22 cellular contexts compared by ENCODE assay signal in genomic region chr20:32554965-32555289, GRCh38. TPM values are rescaled to one million over a fixed set of nuclear protein-coding genes. Genes with fewer than 3 reads are reported as not detected.
DNase-seq lines count a peak whose midpoint lies in the region; ATAC-seq and TF ChIP-seq lines count a peak whose summit lies in the region.
"Had no signal": no experiment of that assay in that cellular context is flagged by ENCODE, and none has a peak within 500 bp of the region (broad histone marks: within the 10 kb centered on the region; RNA-seq: fewer than 3 reads in every experiment).

No MANE protein-coding gene starts in this region.

- H3K9ac ChIP-seq in BLaER1 (no peak overlapping the region), mesenchymal stem cell (ENCODE audit: low read length) (no peak overlapping the region)

- peak overlapping the region; percentile 75 for H3K4me2 ChIP-seq in BLaER1
- H3K4me2 ChIP-seq in mesenchymal stem cell (ENCODE audit: low read length, poor library complexity, severe bottlenecking), result no peak overlapping the region
- no peak overlapping the region for H3K4me2 ChIP-seq in hepatocyte

- no peak overlapping the region for H3K23ac ChIP-seq in mesenchymal stem cell (ENCODE audit: low read length in 2 of 2)

- no peak overlapping the region for H3K4ac ChIP-seq in mesenchymal stem cell (ENCODE audit: low read depth in 1 of 2, low read length in 2 of 2)

- H3K79me1 ChIP-seq in mesenchymal stem cell (replicated peaks; ENCODE audit: low read length, poor library complexity, severe bottlenecking), result no peaks in the 10 kb centered on the region

- H3K4me3 ChIP-seq in BLaER1, result no peak overlapping the region
- no peak overlapping the region for H3K4me3 ChIP-seq in mesenchymal stem cell (ENCODE audit: insufficient read depth in 1 of 2, low read depth in 1 of 2, low read length in 2 of 2)
- no peak overlapping the region for H3K4me3 ChIP-seq in hepatocyte
- no peak overlapping the region for H3K4me3 ChIP-seq in Caco-2 (ENCODE audit: low read depth, low read length)
- H3K4me3 ChIP-seq: esophagus squamous epithelium, gastroesophageal sphincter, lung, spleen, transverse colon had no signal

- H3K4me1 ChIP-seq in BLaER1 (peaks cover 74% of the 10 kb centered on the region), mesenchymal stem cell (ENCODE audit: control insufficient read depth, insufficient read depth, low read depth, low read length) (peaks cover 14% of the 10 kb centered on the region), hepatocyte (ENCODE audit: insufficient read depth) (peaks cover 8% of the 10 kb centered on the region), Caco-2 (no peaks in the 10 kb centered on the region; the same call in none of the 2 replicates)
- H3K4me1 ChIP-seq: gastroesophageal sphincter, transverse colon had no signal

- no peaks in the 10 kb centered on the region for H3K9me2 ChIP-seq in hepatocyte (replicated peaks; ENCODE audit: insufficient read depth)

- 94% methylated on average over 3 of the region's 3 CpGs for WGBS in mesenchymal stem cell
- 91% methylated on average over 3 of the region's 3 CpGs for WGBS in hepatocyte (ENCODE audit: low lambda C conversion rate, missing lambda C conversion rate)

- H4K8ac ChIP-seq in mesenchymal stem cell (ENCODE audit: low read length), result no peak overlapping the region

- TF ChIP-seq CTCF in CD4-positive, alpha-beta T cell (IDR thresholded peaks at IDR 0.05), result no peak
- TF ChIP-seq CTCF in hepatocyte (IDR thresholded peaks at IDR 0.05; ENCODE audit: poor library complexity) (no peak), Caco-2 (IDR thresholded peaks at IDR 0.05; ENCODE audit: insufficient read depth in 1 of 2, low read depth in 1 of 2, low read length in 1 of 2, severe bottlenecking in 1 of 2, unreplicated experiment in 1 of 2) (no peak)

- POLR2A ChIA-PET in CD4-positive, alpha-beta T cell (lab: Charles Lee), result interaction anchor here (0.6 to 4.3 kb wide), 5 partner anchors 10 to 27 kb away, joined by 3 to 29 read pairs (median 3); no protein-coding TSS in a partner anchor
- POLR2A ChIA-PET in Caco-2 (lab: Charles Lee), result interaction anchor here (0.6 kb wide), 1 partner anchor 8 kb away, joined by 4 read pairs; no protein-coding TSS in a partner anchor

- peaks cover 47% of the 10 kb centered on the region for H3K79me2 ChIP-seq in hepatocyte

- H3K9me3 ChIP-seq in BLaER1, result peaks cover 13% of the 10 kb centered on the region
- no peaks in the 10 kb centered on the region for H3K9me3 ChIP-seq in CD4-positive, alpha-beta T cell (ENCODE audit: control insufficient read depth, low read length)
- no peaks in the 10 kb centered on the region for H3K9me3 ChIP-seq in mesenchymal stem cell (ENCODE audit: control insufficient read depth, low read length)
- H3K9me3 ChIP-seq in hepatocyte (ENCODE audit: low read depth), result no peaks in the 10 kb centered on the region
- H3K9me3 ChIP-seq in Caco-2, result no peaks in the 10 kb centered on the region
- H3K9me3 ChIP-seq: esophagus squamous epithelium, gastroesophageal sphincter, spleen, transverse colon had no signal

- peaks cover 66% of the 10 kb centered on the region for H4K20me1 ChIP-seq in BLaER1
- H4K20me1 ChIP-seq in hepatocyte (ENCODE audit: insufficient read depth, poor library complexity, severe bottlenecking), result no peaks in the 10 kb centered on the region

- no peak overlapping the region for H2AK5ac ChIP-seq in mesenchymal stem cell (ENCODE audit: low read length, severe bottlenecking)

- H3K18ac ChIP-seq in mesenchymal stem cell (ENCODE audit: low read depth in 1 of 2, low read length in 2 of 2), result no peak overlapping the region

- CTCF ChIA-PET in CD4-positive, alpha-beta T cell (lab: Charles Lee), result no interaction called here
- CTCF ChIA-PET in Caco-2 (lab: Charles Lee), result interaction anchor here (0.6 to 0.8 kb wide), 2 partner anchors 38 to 101 kb away, joined by 3 to 7 read pairs; no protein-coding TSS in a partner anchor

- no peak overlapping the region for H2BK120ac ChIP-seq in mesenchymal stem cell (ENCODE audit: low read depth, low read length)

- no peak overlapping the region for H2BK5ac ChIP-seq in mesenchymal stem cell (ENCODE audit: low read depth, low read length, poor library complexity, severe bottlenecking)

- no peak for DNase-seq in CD4-positive, alpha-beta T cell
- DNase-seq in mesenchymal stem cell (no peak), hepatocyte (ENCODE audit: low spot score) (no peak), UCSD-AML1 (lab: John Stamatoyannopoulos, UW; ENCODE audit: unreplicated experiment) (no peak), Caco-2 (no peak), OCI-M1 (lab: John Stamatoyannopoulos, UW) (no peak)
- DNase-seq: activated T-cell treated with anti-CD3 and anti-CD28 coated beads for 4 hours; endodermal cell; esophagus squamous epithelium; NCI-H1436; NCI-H510A treated with DMSO at 0.1 percent for 48 hours; retina; spleen; stimulated activated CD4-positive, alpha-beta T cell treated with anti-CD3 and anti-CD28 coated beads, Interleukin-4, amount 100 ng/mL, for 1 hour; T-helper 2 cell; transverse colon had no signal

- H3K14ac ChIP-seq in mesenchymal stem cell (ENCODE audit: low read length in 2 of 2), result no peak overlapping the region

- no peak overlapping the region for H2BK15ac ChIP-seq in mesenchymal stem cell (ENCODE audit: low read depth, poor library complexity, severe bottlenecking)

- H2AFZ ChIP-seq in mesenchymal stem cell (ENCODE audit: low read depth, low read length) (no peak overlapping the region), hepatocyte (no peak overlapping the region)

- H3K27me3 ChIP-seq in BLaER1, result no peaks in the 10 kb centered on the region
- no peaks in the 10 kb centered on the region for H3K27me3 ChIP-seq in CD4-positive, alpha-beta T cell (ENCODE audit: control insufficient read depth, insufficient read depth, low read length)
- peaks cover 0 to 16% of the 10 kb centered on the region in 2 experiments for H3K27me3 ChIP-seq in mesenchymal stem cell (ENCODE audit: control insufficient read depth in 1 of 2, insufficient read depth in 1 of 2, low read length in 2 of 2)
- no peaks in the 10 kb centered on the region for H3K27me3 ChIP-seq in hepatocyte
- no peaks in the 10 kb centered on the region for H3K27me3 ChIP-seq in Caco-2 (replicated peaks; ENCODE audit: control insufficient read depth, insufficient read depth, low read length)
- H3K27me3 ChIP-seq: transverse colon had no signal

- H3K36me3 ChIP-seq in BLaER1 (peaks cover 12% of the 10 kb centered on the region), mesenchymal stem cell (ENCODE audit: control insufficient read depth in 1 of 2, insufficient read depth in 2 of 2, low read depth in 1 of 2, low read length in 2 of 2) (peaks cover 0 to 3% of the 10 kb centered on the region in 2 experiments), hepatocyte (replicated peaks; ENCODE audit: insufficient read depth, low read depth) (no peaks in the 10 kb centered on the region), Caco-2 (ENCODE audit: control insufficient read depth, insufficient read depth, low read length) (no peaks in the 10 kb centered on the region)
- H3K36me3 ChIP-seq: esophagus squamous epithelium, gastroesophageal sphincter, spleen, transverse colon had no signal

- H3K9me3 Mint-ChIP-seq in CD4-positive, alpha-beta T cell, result no peaks in the 10 kb centered on the region
- H3K9me3 Mint-ChIP-seq in activated T-helper 17 cell treated with anti-CD3 and anti-CD28 coated beads, Interleukin-2, amount 50 U/mL, for 72 hours, result no peaks in the 10 kb centered on the region
- H3K9me3 Mint-ChIP-seq in Caco-2 (ENCODE audit: unreplicated experiment), result no peaks in the 10 kb centered on the region

- peaks cover 45% of the 10 kb centered on the region for H3K36me3 Mint-ChIP-seq in CD4-positive, alpha-beta T cell (ENCODE audit: low read depth)
- no peaks in the 10 kb centered on the region for H3K36me3 Mint-ChIP-seq in activated T-helper 17 cell treated with anti-CD3 and anti-CD28 coated beads, Interleukin-2, amount 50 U/mL, for 72 hours (ENCODE audit: low read depth)
- no peaks in the 10 kb centered on the region for H3K36me3 Mint-ChIP-seq in Caco-2 (ENCODE audit: insufficient read depth, unreplicated experiment)

- H4K91ac ChIP-seq in mesenchymal stem cell (ENCODE audit: low read length), result peak overlapping the region; percentile 82

- no peak overlapping the region for H2BK12ac ChIP-seq in mesenchymal stem cell (ENCODE audit: low read length in 2 of 2)

- BruUV-seq in Caco-2 (replicated peaks; lab: Mats Ljungman, UMichigan), result no TSS peak

- H3K4me1 Mint-ChIP-seq in CD4-positive, alpha-beta T cell (ENCODE audit: low read depth), result peaks cover 73% of the 10 kb centered on the region
- peaks cover 30% of the 10 kb centered on the region for H3K4me1 Mint-ChIP-seq in activated T-helper 17 cell treated with anti-CD3 and anti-CD28 coated beads, Interleukin-2, amount 50 U/mL, for 72 hours
- H3K4me1 Mint-ChIP-seq in Caco-2 (ENCODE audit: low read depth, unreplicated experiment), result no peaks in the 10 kb centered on the region

- no peak for ATAC-seq in CD4-positive, alpha-beta T cell (ENCODE audit: poor library complexity)
- no peak for ATAC-seq in activated T-helper 17 cell treated with anti-CD3 and anti-CD28 coated beads, Interleukin-2, amount 50 U/mL, for 72 hours (replicated peaks)
- ATAC-seq: gastroesophageal sphincter had no signal

- peak overlapping the region; percentile 41; the same call in 1 of the 2 replicates for H3K27ac ChIP-seq in BLaER1
- H3K27ac ChIP-seq in CD4-positive, alpha-beta T cell (ENCODE audit: low read depth, low read length), result no peak overlapping the region
- no peak overlapping the region for H3K27ac ChIP-seq in mesenchymal stem cell (ENCODE audit: low read length, poor library complexity, severe bottlenecking)
- no peak overlapping the region for H3K27ac ChIP-seq in hepatocyte
- H3K27ac ChIP-seq: esophagus squamous epithelium, gastroesophageal sphincter, spleen, transverse colon, VCaP had no signal

- H3K4me3 Mint-ChIP-seq in CD4-positive, alpha-beta T cell, result no peak overlapping the region
- H3K4me3 Mint-ChIP-seq in activated T-helper 17 cell treated with anti-CD3 and anti-CD28 coated beads, Interleukin-2, amount 50 U/mL, for 72 hours, result peak overlapping the region; percentile 68
- no peak overlapping the region for H3K4me3 Mint-ChIP-seq in Caco-2 (ENCODE audit: unreplicated experiment)
- H3K4me3 Mint-ChIP-seq: brain, endodermal cell had no signal

- intact Hi-C loops in CD4-positive, alpha-beta T cell (cut with DNase I, micrococcal nuclease), result no loop called here
- intact Hi-C loops in Caco-2 (cut with micrococcal nuclease; ENCODE audit: unreplicated experiment), result no loop called here

- no peaks in the 10 kb centered on the region for H3K27me3 Mint-ChIP-seq in CD4-positive, alpha-beta T cell
- no peaks in the 10 kb centered on the region for H3K27me3 Mint-ChIP-seq in activated T-helper 17 cell treated with anti-CD3 and anti-CD28 coated beads, Interleukin-2, amount 50 U/mL, for 72 hours
- H3K27me3 Mint-ChIP-seq in Caco-2 (ENCODE audit: insufficient read depth, unreplicated experiment), result no peaks in the 10 kb centered on the region

- H3K27ac Mint-ChIP-seq in CD4-positive, alpha-beta T cell, result peak overlapping the region; percentile 65
- peak overlapping the region; percentile 92 for H3K27ac Mint-ChIP-seq in activated T-helper 17 cell treated with anti-CD3 and anti-CD28 coated beads, Interleukin-2, amount 50 U/mL, for 72 hours
- H3K27ac Mint-ChIP-seq in Caco-2 (ENCODE audit: unreplicated experiment), result no peak overlapping the region
- H3K27ac Mint-ChIP-seq: endodermal cell had no signal

RNA-seq across cellular contexts. Expression of gene NOL4L, which starts 30.2 kb away (rescaled TPM):
- 10 to 100 TPM; 53.1 to 55.6 TPM for total RNA-seq in CD4-positive, alpha-beta T cell
- total RNA-seq in activated T-helper 17 cell treated with anti-CD3 and anti-CD28 coated beads, Interleukin-2, amount 50 U/mL, for 72 hours, result 10 to 100 TPM in 1 of 2 donors, 1 to 10 TPM in 1; 9.9 to 28.5 TPM
- 34.4 TPM for polyA plus RNA-seq in mesenchymal stem cell (2013, experiment 1 of 2)
- 33.5 TPM for polyA plus RNA-seq in mesenchymal stem cell (2013, experiment 2 of 2)
- 34.3 and 35.6 TPM in 2 replicates for total RNA-seq in hepatocyte
- 42.9 and 44.2 TPM in 2 replicates for polyA plus RNA-seq in hepatocyte
- 75.3 and 80.9 TPM in 2 replicates for total RNA-seq in Caco-2 (2022)
